Comparison of ENCODE assay signal across 10 cellular contexts in the genomic region with DNA sequence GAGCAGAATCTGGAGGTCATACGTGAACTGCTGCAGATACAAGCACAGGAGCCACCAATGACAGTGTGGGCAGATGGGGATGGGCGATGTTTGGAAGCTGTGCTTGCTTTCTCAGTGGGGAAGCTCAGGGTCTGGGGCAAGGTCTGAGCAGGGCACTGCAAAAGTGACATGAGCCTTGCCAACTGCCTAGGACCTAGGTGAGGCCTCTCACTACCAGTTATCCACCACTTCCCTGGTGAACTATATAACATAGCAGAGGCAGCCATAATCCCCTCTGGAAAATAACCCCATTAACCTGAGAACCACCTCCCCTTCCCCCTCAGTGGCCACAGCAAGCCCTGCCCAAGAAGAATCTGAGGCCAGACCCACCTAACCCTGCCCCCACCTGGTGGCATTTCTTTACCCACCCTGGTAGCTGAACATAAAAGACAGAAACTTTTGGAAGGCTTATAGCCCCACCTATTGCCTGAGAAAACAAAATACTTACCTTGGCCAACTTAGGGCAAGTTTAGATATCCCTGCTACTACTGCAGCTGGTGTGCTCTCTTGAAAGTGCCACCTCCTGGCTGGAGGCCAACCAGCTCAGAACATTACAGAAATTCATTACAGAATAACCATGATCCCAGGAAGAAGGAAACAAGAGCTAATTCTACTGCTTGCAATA. TPM values are rescaled to one million over a fixed set of nuclear protein-coding genes. Genes with fewer than 3 reads are reported as not detected.
DNase-seq lines count a peak whose midpoint lies in the region; ATAC-seq and TF ChIP-seq lines count a peak whose summit lies in the region.
"Had no signal": no experiment of that assay in that cellular context is flagged by ENCODE, and none has a peak within 500 bp of the region (broad histone marks: within the 10 kb centered on the region; RNA-seq: fewer than 3 reads in every experiment).

No MANE protein-coding gene starts in this region.

- H3K27ac ChIP-seq in A673 (ENCODE audit: low read depth, low read length, poor library complexity, severe bottlenecking) (no peak overlapping the region), HCT116 (ENCODE audit: low read depth, low read length) (no peak overlapping the region), OCI-LY1 (ENCODE audit: low read depth, low read length, poor library complexity, severe bottlenecking) (no peak overlapping the region)
- H3K27ac ChIP-seq: sigmoid colon had no signal

- H2AFZ ChIP-seq in HCT116 (ENCODE audit: low read depth, low read length, poor library complexity, severe bottlenecking) (no peak overlapping the region), OCI-LY1 (ENCODE audit: low read length) (no peak overlapping the region)

- peaks cover 7% of the 10 kb centered on the region for H3K4me1 Mint-ChIP-seq in stimulated activated effector memory CD8-positive, alpha-beta T cell treated with anti-CD3 and anti-CD28 coated beads, Interleukin-12 subunit alpha, Interleukin-12 subunit beta, amount 100 ng/mL, for 72 hours

- H3K9ac ChIP-seq in HCT116 (ENCODE audit: low read length) (no peak overlapping the region), OCI-LY1 (ENCODE audit: low read length) (no peak overlapping the region)

- ATAC-seq in HCT116, result peak; percentile 38
- ATAC-seq in HG03442 (IDR thresholded peaks at IDR 0.05; ENCODE audit: unreplicated experiment), result no peak
- ATAC-seq in stimulated activated effector memory CD8-positive, alpha-beta T cell treated with anti-CD3 and anti-CD28 coated beads, Interleukin-12 subunit alpha, Interleukin-12 subunit beta, amount 100 ng/mL, for 72 hours, result no peak

- no peaks in the 10 kb centered on the region for H3K27me3 ChIP-seq in A673 (replicated peaks; ENCODE audit: insufficient read depth, low read depth, low read length, poor library complexity)
- no peaks in the 10 kb centered on the region; the same call in 1 of the 2 replicates for H3K27me3 ChIP-seq in HCT116 (ENCODE audit: insufficient read depth, low read length)
- H3K27me3 ChIP-seq in OCI-LY1 (ENCODE audit: insufficient read depth, low read length), result no peaks in the 10 kb centered on the region
- H3K27me3 ChIP-seq: sigmoid colon had no signal

- TF ChIP-seq POLR2A in HCT116 (IDR thresholded peaks at IDR 0.05; ENCODE audit: borderline replicate concordance, extremely low read depth, insufficient read depth, insufficient read length), result no peak

- H3K4me2 ChIP-seq in HCT116 (ENCODE audit: low read length) (no peak overlapping the region), OCI-LY1 (ENCODE audit: low read length) (no peak overlapping the region)

- peak; percentile 39; the same call in 1 of the 2 replicates for TF ChIP-seq RAD21 in HCT116 (IDR thresholded peaks at IDR 0.05; ENCODE audit: low read depth)

- H3K36me3 ChIP-seq in A673 (ENCODE audit: insufficient read depth, low read length, poor library complexity, severe bottlenecking) (no peaks in the 10 kb centered on the region), HCT116 (ENCODE audit: control insufficient read depth in 1 of 2, insufficient read depth in 2 of 2, low read length in 2 of 2) (no peaks in the 10 kb centered on the region), OCI-LY1 (ENCODE audit: insufficient read depth, low read length) (no peaks in the 10 kb centered on the region)
- H3K36me3 ChIP-seq: sigmoid colon had no signal

- no peaks in the 10 kb centered on the region for H3K9me2 ChIP-seq in HCT116 (ENCODE audit: insufficient read depth)
- no peaks in the 10 kb centered on the region for H3K9me2 ChIP-seq in OCI-LY1 (ENCODE audit: low read depth, low read length)

- no peaks in the 10 kb centered on the region for H3K36me3 Mint-ChIP-seq in stimulated activated effector memory CD8-positive, alpha-beta T cell treated with anti-CD3 and anti-CD28 coated beads, Interleukin-12 subunit alpha, Interleukin-12 subunit beta, amount 100 ng/mL, for 72 hours
- H3K36me3 Mint-ChIP-seq: activated naive CD4-positive, alpha-beta T cell treated with anti-CD3 and anti-CD28 coated beads, Interleukin-2, amount 10 ng/mL, durations not matched to agents 7 days and 5 days had no signal

- BruUV-seq in A673 (replicated peaks; lab: Mats Ljungman, UMichigan), result no TSS peak
- no TSS peak for BruUV-seq in HCT116 (replicated peaks; lab: Mats Ljungman, UMichigan)

- no peaks in the 10 kb centered on the region for H3F3A ChIP-seq in OCI-LY1 (ENCODE audit: insufficient read depth, low read length)

- H3K79me2 ChIP-seq in HCT116 (ENCODE audit: insufficient read depth, low read length) (no peaks in the 10 kb centered on the region), OCI-LY1 (ENCODE audit: insufficient read depth, low read length) (no peaks in the 10 kb centered on the region)

- POLR2A ChIA-PET in A673 (lab: Charles Lee; ENCODE audit: low non-redundant PET) (no interaction called here), HCT116 (lab: Charles Lee) (no interaction called here)

- no peak overlapping the region for H3K4me3 Mint-ChIP-seq in stimulated activated effector memory CD8-positive, alpha-beta T cell treated with anti-CD3 and anti-CD28 coated beads, Interleukin-12 subunit alpha, Interleukin-12 subunit beta, amount 100 ng/mL, for 72 hours
- H3K4me3 Mint-ChIP-seq: activated naive CD4-positive, alpha-beta T cell treated with anti-CD3 and anti-CD28 coated beads, Interleukin-2, amount 10 ng/mL, durations not matched to agents 7 days and 5 days had no signal

- CTCF ChIA-PET in A673 (lab: Charles Lee), result interaction anchor here (0.6 kb wide), 2 partner anchors 511 to 1110 kb away, joined by 3 to 4 read pairs; no protein-coding TSS in a partner anchor
- CTCF ChIA-PET in HCT116 (lab: Charles Lee), result interaction anchor here (1.2 kb wide), 1 partner anchor 19 kb away, joined by 3 read pairs; the partner anchor contains the start of gene SPEF2

- H3K9me3 Mint-ChIP-seq in stimulated activated effector memory CD8-positive, alpha-beta T cell treated with anti-CD3 and anti-CD28 coated beads, Interleukin-12 subunit alpha, Interleukin-12 subunit beta, amount 100 ng/mL, for 72 hours, result peaks cover 2% of the 10 kb centered on the region
- H3K9me3 Mint-ChIP-seq: activated naive CD4-positive, alpha-beta T cell treated with anti-CD3 and anti-CD28 coated beads, Interleukin-2, amount 10 ng/mL, durations not matched to agents 7 days and 5 days had no signal

- intact Hi-C loops in A673 (cut with micrococcal nuclease; ENCODE audit: unreplicated experiment) (no loop called here), HCT116 (cut with micrococcal nuclease) (loop anchor here (10.0 kb wide), 1 partner anchor 504 kb away; no protein-coding TSS in a partner anchor)

- RAD21 ChIA-PET in HCT116 (lab: Charles Lee; ENCODE audit: low non-redundant PET in 1 of 2, low total read pairs in 2 of 2, uncharacterized antibody in 2 of 2, unreplicated experiment in 2 of 2), result no interaction called here

- peak; percentile 21 for DNase-seq in A673 (ENCODE audit: low spot score)
- peak; percentile 13 for DNase-seq in HCT116 (ENCODE audit: low read depth, low spot score)
- DNase-seq in iPS DF 4.7 (ENCODE audit: extremely low read depth, low spot score), result peak; percentile 60
- no peak for DNase-seq in stimulated activated naive CD4-positive, alpha-beta T cell (lab: John Stamatoyannopoulos, UW)
- DNase-seq in NCI-H2227 treated with DMSO at 0.1 percent for 48 hours (lab: John Stamatoyannopoulos, UW), result no peak
- no peak for DNase-seq in stimulated activated effector memory CD8-positive, alpha-beta T cell treated with anti-CD3 and anti-CD28 coated beads, Interleukin-12 subunit alpha, Interleukin-12 subunit beta, amount 100 ng/mL, for 72 hours (ENCODE audit: low spot score in 2 of 2)
- DNase-seq: activated naive CD4-positive, alpha-beta T cell treated with anti-CD3 and anti-CD28 coated beads, Interleukin-2, amount 10 ng/mL, durations not matched to agents 7 days and 5 days; sigmoid colon had no signal

- H4K20me1 ChIP-seq in HCT116 (ENCODE audit: insufficient read depth), result no peaks in the 10 kb centered on the region
- H4K20me1 ChIP-seq in OCI-LY1 (ENCODE audit: insufficient read depth, low read length), result no peaks in the 10 kb centered on the region

- H3K9me3 ChIP-seq in A673 (ENCODE audit: low read depth, low read length, poor library complexity, severe bottlenecking) (no peaks in the 10 kb centered on the region), HCT116 (ENCODE audit: control insufficient read depth in 1 of 2, insufficient read depth in 1 of 2, low read depth in 1 of 2, low read length in 2 of 2) (no peaks in the 10 kb centered on the region), OCI-LY1 (ENCODE audit: low read length) (no peaks in the 10 kb centered on the region)

- no peak overlapping the region for H3K27ac Mint-ChIP-seq in stimulated activated effector memory CD8-positive, alpha-beta T cell treated with anti-CD3 and anti-CD28 coated beads, Interleukin-12 subunit alpha, Interleukin-12 subunit beta, amount 100 ng/mL, for 72 hours
- H3K27ac Mint-ChIP-seq: activated naive CD4-positive, alpha-beta T cell treated with anti-CD3 and anti-CD28 coated beads, Interleukin-2, amount 10 ng/mL, durations not matched to agents 7 days and 5 days had no signal

- TF ChIP-seq CTCF in A673 (conservative IDR thresholded peaks at IDR 0.05; ENCODE audit: low read depth, low read length), result peak; percentile 22; the same call in 1 of the 2 replicates
- TF ChIP-seq CTCF in HCT116 (IDR thresholded peaks at IDR 0.05 in 2 of 3, conservative IDR thresholded peaks at IDR 0.05 in 1 of 3; ENCODE audit: borderline replicate concordance in 1 of 3, insufficient read depth in 1 of 3, low read depth in 2 of 3, low read length in 2 of 3), result peak in 2 of 3 experiments; percentile 14 to 32; a peak in 1 of 6 replicates
- peak; percentile 63 for TF ChIP-seq CTCF in OCI-LY1 (IDR thresholded peaks at IDR 0.05; ENCODE audit: low read length)

- H3K4me1 ChIP-seq in A673 (ENCODE audit: insufficient read depth, low read length, poor library complexity, severe bottlenecking) (no peaks in the 10 kb centered on the region), HCT116 (ENCODE audit: control insufficient read depth in 1 of 2, insufficient read depth in 2 of 2, low read length in 2 of 2) (no peaks in the 10 kb centered on the region), OCI-LY1 (ENCODE audit: insufficient read depth, low read length, severe bottlenecking) (no peaks in the 10 kb centered on the region)
- H3K4me1 ChIP-seq: sigmoid colon had no signal

- H3K4me3 ChIP-seq in A673 (ENCODE audit: low read depth, low read length, poor library complexity, severe bottlenecking), result no peak overlapping the region
- no peak overlapping the region for H3K4me3 ChIP-seq in HCT116 (replicated peaks in 1 of 2; ENCODE audit: low read depth in 1 of 2, low read length in 2 of 2)
- no peak overlapping the region for H3K4me3 ChIP-seq in OCI-LY1 (ENCODE audit: low read depth, low read length, poor library complexity, severe bottlenecking)
- H3K4me3 ChIP-seq: sigmoid colon had no signal

TF ChIP-seq in HCT116, 20 proteins besides CTCF, POLR2A, EP300 and RAD21 (continues in another document):
- TF ChIP-seq EGR1 (IDR thresholded peaks at IDR 0.05; ENCODE audit: low read depth), result no peak
- no peak for TF ChIP-seq YY1 (IDR thresholded peaks at IDR 0.05; ENCODE audit: extremely low read depth, insufficient replicate concordance, low read depth, low read length)
- TF ChIP-seq ZFX (IDR thresholded peaks at IDR 0.05), result no peak

RNA-seq across cellular contexts. Expression of gene SPEF2, which starts 18.8 kb away (rescaled TPM):
- 1.5 and 1.7 TPM in 2 replicates for total RNA-seq in A673 (2021)
- total RNA-seq in HCT116 (2021; ENCODE audit: unreplicated experiment), result 4.6 TPM
- polyA plus RNA-seq in HCT116 (2012), result 0.81 and 1.3 TPM in 2 replicates

Comparison
In these comparisons a context has a peak if more than half of its experiments do, and no peak if none do; other contexts are left out.
1. DNase-seq: peak in A673 (single experiment), HCT116 (single experiment) and iPS DF 4.7 (single experiment); none in stimulated activated naive CD4-positive, alpha-beta T cell (0 of 6), NCI-H2227 treated with DMSO at 0.1 percent for 48 hours (single experiment) and stimulated activated effector memory CD8-positive, alpha-beta T cell treated with anti-CD3 and anti-CD28 coated beads, Interleukin-12 subunit alpha, Interleukin-12 subunit beta, amount 100 ng/mL, for 72 hours (0 of 2).
2. Peak in every context shown above with its lines, with median percentiles within 50 percentile points of each other: CTCF ChIP-seq.